8 cellular contexts compared by ENCODE assay signal in the genomic region with DNA sequence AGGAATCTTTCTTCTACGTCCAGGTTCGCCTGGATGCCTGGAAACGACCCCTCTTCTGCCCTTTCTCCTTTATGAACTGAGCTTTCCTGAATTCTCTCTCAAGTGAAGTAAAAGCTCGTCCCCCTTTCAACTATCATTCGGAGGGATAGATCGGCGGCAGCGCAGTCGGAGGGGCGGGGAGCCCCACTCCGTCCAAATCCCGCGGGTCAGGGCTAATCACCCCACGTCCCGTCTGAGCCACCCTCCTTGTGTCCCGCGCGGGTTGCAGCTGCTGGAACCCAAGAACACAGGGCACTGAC. TPM values are rescaled to one million over a fixed set of nuclear protein-coding genes. Genes with fewer than 3 reads are reported as not detected.
DNase-seq lines count a peak whose midpoint lies in the region; ATAC-seq and TF ChIP-seq lines count a peak whose summit lies in the region.

No MANE protein-coding gene starts in this region.

- peak overlapping the region; percentile 82 for H3K9ac ChIP-seq in BLaER1

- 0% methylated on average over 18 of the region's 18 CpGs for WGBS in right cardiac atrium
- 0 to 2% (median 0%) methylated on average over 18 of the region's 18 CpGs for WGBS in spleen, 5 donors

- POLR2A ChIA-PET in activated CD4-positive, alpha-beta memory T cell treated with anti-CD3 and anti-CD28 coated beads, Interleukin-2, amount 10 ng/mL, durations not matched to agents 7 days and 5 days (lab: Charles Lee), result interaction anchor here (0.6 to 4.5 kb wide), 34 partner anchors 18 to 1791 kb away, joined by 3 to 35 read pairs (median 5); partner anchors contain the start of genes ARHGAP25, PCYOX1, PNO1 and PPP3R1

- H3K27me3 Mint-ChIP-seq in HFFc6 (ENCODE audit: insufficient read depth), result no peaks in the 10 kb centered on the region; the same call in 1 of the 2 replicates
- no peaks in the 10 kb centered on the region for H3K27me3 Mint-ChIP-seq in activated CD4-positive, alpha-beta memory T cell treated with anti-CD3 and anti-CD28 coated beads, Interleukin-2, amount 10 ng/mL, durations not matched to agents 7 days and 5 days

- ATAC-seq in right cardiac atrium (peak; percentile 51 to 54), GM19324 (IDR thresholded peaks at IDR 0.05; ENCODE audit: low FRiP score, unreplicated experiment) (no peak)

- H3K4me3 Mint-ChIP-seq in HFFc6, result peak overlapping the region; percentile 99
- peak overlapping the region; percentile 96 for H3K4me3 Mint-ChIP-seq in activated CD4-positive, alpha-beta memory T cell treated with anti-CD3 and anti-CD28 coated beads, Interleukin-2, amount 10 ng/mL, durations not matched to agents 7 days and 5 days

- no peaks in the 10 kb centered on the region for H3K36me3 Mint-ChIP-seq in HFFc6 (ENCODE audit: low read depth)
- peaks cover 11% of the 10 kb centered on the region for H3K36me3 Mint-ChIP-seq in activated CD4-positive, alpha-beta memory T cell treated with anti-CD3 and anti-CD28 coated beads, Interleukin-2, amount 10 ng/mL, durations not matched to agents 7 days and 5 days (ENCODE audit: low read depth)

- no peaks in the 10 kb centered on the region for H4K20me1 ChIP-seq in BLaER1

- no peak for TF ChIP-seq POLR2A in spleen (IDR thresholded peaks at IDR 0.05)

- H3K4me1 ChIP-seq in BLaER1 (peaks cover 22% of the 10 kb centered on the region), right cardiac atrium (ENCODE audit: control insufficient read depth, insufficient read depth, low read length) (peaks cover 3% of the 10 kb centered on the region), spleen (peaks cover 17 to 59% (median 32%) of the 10 kb centered on the region in 6 donors)

- H3K9me3 Mint-ChIP-seq in HFFc6, result no peaks in the 10 kb centered on the region
- no peaks in the 10 kb centered on the region for H3K9me3 Mint-ChIP-seq in activated CD4-positive, alpha-beta memory T cell treated with anti-CD3 and anti-CD28 coated beads, Interleukin-2, amount 10 ng/mL, durations not matched to agents 7 days and 5 days

- H3K36me3 ChIP-seq in BLaER1 (no peaks in the 10 kb centered on the region), spleen (no peaks in the 10 kb centered on the region)

- H3K4me1 Mint-ChIP-seq in HFFc6 (ENCODE audit: low read depth), result peaks cover 42% of the 10 kb centered on the region
- peaks cover 47% of the 10 kb centered on the region for H3K4me1 Mint-ChIP-seq in activated CD4-positive, alpha-beta memory T cell treated with anti-CD3 and anti-CD28 coated beads, Interleukin-2, amount 10 ng/mL, durations not matched to agents 7 days and 5 days

- no peak for TF ChIP-seq CTCF in HFFc6 (IDR thresholded peaks at IDR 0.05)
- no peak for TF ChIP-seq CTCF in spleen (IDR thresholded peaks at IDR 0.05 in 8 of 11, conservative IDR thresholded peaks at IDR 0.05 in 3 of 11)

- H3K27ac ChIP-seq in BLaER1, result peak overlapping the region; percentile 54
- peak overlapping the region; percentile 85 for H3K27ac ChIP-seq in right cardiac atrium (ENCODE audit: low read length)
- peak overlapping the region; percentile 46 to 97 (median 93) for H3K27ac ChIP-seq in spleen

- peak overlapping the region; percentile 91 for H3K4me2 ChIP-seq in BLaER1

- no peaks in the 10 kb centered on the region for H3K9me3 ChIP-seq in BLaER1
- H3K9me3 ChIP-seq in right cardiac atrium (ENCODE audit: control insufficient read depth, low read length), result no peaks in the 10 kb centered on the region
- no peaks in the 10 kb centered on the region for H3K9me3 ChIP-seq in spleen

- intact Hi-C loops in right cardiac atrium (cut with DNase I) (loop anchor here in 3 of 4 donors (10.0 kb wide), 3 partner anchors 248 to 458 kb away; no protein-coding TSS in a partner anchor), spleen (cut with DNase I; ENCODE audit: low total_unique reads) (loop anchor here (10.0 kb wide), 1 partner anchor 448 kb away; no protein-coding TSS in a partner anchor)

- H3K27ac Mint-ChIP-seq in HFFc6, result peak overlapping the region; percentile 91
- H3K27ac Mint-ChIP-seq in activated CD4-positive, alpha-beta memory T cell treated with anti-CD3 and anti-CD28 coated beads, Interleukin-2, amount 10 ng/mL, durations not matched to agents 7 days and 5 days, result peak overlapping the region; percentile 95

- CTCF ChIA-PET in activated CD4-positive, alpha-beta memory T cell treated with anti-CD3 and anti-CD28 coated beads, Interleukin-2, amount 10 ng/mL, durations not matched to agents 7 days and 5 days (lab: Charles Lee), result interaction anchor here (1.1 to 5.3 kb wide), 13 partner anchors 14 to 476 kb away, joined by 3 to 75 read pairs (median 8); no protein-coding TSS in a partner anchor

- H3K4me3 ChIP-seq in BLaER1 (peak overlapping the region; percentile 78), right cardiac atrium (ENCODE audit: low read length) (peak overlapping the region; percentile 89), spleen (peak overlapping the region; percentile 49 to 94 (median 73))

- no peak for DNase-seq in HFFc6
- DNase-seq in activated CD4-positive, alpha-beta memory T cell treated with anti-CD3 and anti-CD28 coated beads, Interleukin-2, amount 10 ng/mL, durations not matched to agents 7 days and 5 days, result no peak
- DNase-seq in right cardiac atrium, result no peak
- no peak for DNase-seq in spleen
- no peak for DNase-seq in CD1c-positive myeloid dendritic cell (ENCODE audit: extremely low spot score)
- no peak for DNase-seq in OCI-M1 (lab: John Stamatoyannopoulos, UW)

- no peaks in the 10 kb centered on the region for H3K27me3 ChIP-seq in BLaER1
- no peaks in the 10 kb centered on the region for H3K27me3 ChIP-seq in right cardiac atrium (ENCODE audit: control insufficient read depth, insufficient read depth)
- H3K27me3 ChIP-seq in spleen (replicated peaks in 1 of 7), result no peaks in the 10 kb centered on the region

RNA-seq across cellular contexts. Expression of gene FBXO48, which starts 0.4 kb away (rescaled TPM):
- total RNA-seq in HFFc6 (2021; fragmentation: NEBNext Ultra II Directional; extraction: Animal tissue kit (Norgen Biotek cat#: 25700)), result under 1 TPM; 0.40 to 0.85 (median 0.72) TPM
- 1 to 10 TPM; 5.0 to 5.4 TPM for total RNA-seq in activated CD4-positive, alpha-beta memory T cell treated with anti-CD3 and anti-CD28 coated beads, Interleukin-2, amount 10 ng/mL, durations not matched to agents 7 days and 5 days
- total RNA-seq in right cardiac atrium, result 1 to 10 TPM in 1 of 4 donors, under 1 TPM in 3; 0.42 to 1.1 (median 0.95) TPM
- polyA plus RNA-seq in right cardiac atrium, result 0.61 TPM
- total RNA-seq in spleen, result 1 to 10 TPM; 1.2 to 2.6 (median 2.3) TPM
- under 1 TPM; 0.72 to 0.99 (median 0.79) TPM for polyA plus RNA-seq in spleen

RNA-seq across cellular contexts. Expression of gene APLF, which starts 0.7 kb away (rescaled TPM):
- 1 to 10 TPM; 1.3 to 1.8 (median 1.5) TPM for total RNA-seq in HFFc6 (2021; fragmentation: NEBNext Ultra II Directional; extraction: Animal tissue kit (Norgen Biotek cat#: 25700))
- total RNA-seq in activated CD4-positive, alpha-beta memory T cell treated with anti-CD3 and anti-CD28 coated beads, Interleukin-2, amount 10 ng/mL, durations not matched to agents 7 days and 5 days, result 1 to 10 TPM; 2.8 to 3.6 TPM
- 1 to 10 TPM; 6.2 to 7.6 (median 6.7) TPM for total RNA-seq in right cardiac atrium
- 0.72 TPM for polyA plus RNA-seq in right cardiac atrium
- 1 to 10 TPM; 4.1 to 7.2 (median 6.0) TPM for total RNA-seq in spleen
- polyA plus RNA-seq in spleen, result 1 to 10 TPM; 1.1 to 1.6 (median 1.5) TPM
